Comparison of ENCODE assay signal across 8 cellular contexts in genomic region chr11:10930224-10930960, GRCh38.
DNase-seq lines count a peak whose midpoint lies in the region; ATAC-seq, FAIRE-seq and TF ChIP-seq lines count a peak whose summit lies in the region.

No MANE protein-coding gene starts in this region.

- peaks cover 6% of the 10 kb centered on the region for H3K4me1 ChIP-seq in OCI-LY7 (ENCODE audit: insufficient read depth, low read length, poor library complexity, severe bottlenecking)
- peaks cover 29% of the 10 kb centered on the region for H3K4me1 ChIP-seq in HepG2 (ENCODE audit: insufficient read depth, low read length)

- FAIRE-seq in bronchial epithelial cell (lab: Jason Lieb, UNC) (no peak), HepG2 (lab: Jason Lieb, UNC) (no peak)

- H3K4me1 Mint-ChIP-seq in activated CD4-positive, alpha-beta T cell treated with anti-CD3 and anti-CD28 coated beads for 36 hours = peaks cover 9% of the 10 kb centered on the region

- BruUV-seq in OCI-LY7 (replicated peaks; lab: Mats Ljungman, UMichigan) (no TSS peak), HepG2 (replicated peaks; lab: Mats Ljungman, UMichigan) (no TSS peak)

- no peak overlapping the region for H3K27ac Mint-ChIP-seq in activated CD4-positive, alpha-beta T cell treated with anti-CD3 and anti-CD28 coated beads for 36 hours

- intact Hi-C loops in activated CD4-positive, alpha-beta T cell treated with anti-CD3 and anti-CD28 coated beads for 36 hours (cut with DNase I, micrococcal nuclease) = loop anchor here in 1 of 2 experiments (2.0 to 10.0 kb wide), 4 partner anchors 32 to 1354 kb away; partner anchors contain the start of gene GALNT18
- intact Hi-C loops in OCI-LY7 (cut with micrococcal nuclease; ENCODE audit: unreplicated experiment) (no loop called here), HepG2 (cut with micrococcal nuclease; ENCODE audit: unreplicated experiment) (loop anchor here (5.0 kb wide), 2 partner anchors 92 to 857 kb away; no protein-coding TSS in a partner anchor)

- TF ChIP-seq EP300 in HepG2 (IDR thresholded peaks at IDR 0.05; ENCODE audit: low read depth in 2 of 2, low read length in 2 of 2) (no peak), HepG2 (CRISPR knock-in tag; IDR thresholded peaks at IDR 0.05; ENCODE audit: borderline replicate concordance) (no peak)

- peak overlapping the region; percentile 27; the same call in 1 of the 2 replicates for H3K4me2 ChIP-seq in OCI-LY7 (ENCODE audit: low read length)
- H3K4me2 ChIP-seq in HepG2 (ENCODE audit: low read depth, low read length) = peak overlapping the region; percentile 73

- no peak overlapping the region for H3K4me3 ChIP-seq in OCI-LY7 (ENCODE audit: low read depth, low read length, poor library complexity, severe bottlenecking)
- H3K4me3 ChIP-seq in bronchial epithelial cell (ENCODE audit: low read depth, low read length) = peak overlapping the region; percentile 45
- H3K4me3 ChIP-seq in HepG2 (replicated peaks in 1 of 3; ENCODE audit: insufficient read depth in 1 of 3, low read depth in 2 of 3, low read length in 3 of 3) = peak overlapping the region; percentile 47 to 66 (median 54); a peak in 5 of 6 replicates

- H4K20me1 ChIP-seq in OCI-LY7 (ENCODE audit: insufficient read depth, low read length) (no peaks in the 10 kb centered on the region), HepG2 (ENCODE audit: insufficient read depth, low read length) (no peaks in the 10 kb centered on the region)

- no peak for ATAC-seq in activated CD4-positive, alpha-beta T cell treated with anti-CD3 and anti-CD28 coated beads for 36 hours
- peak; percentile 24 for ATAC-seq in HepG2
- ATAC-seq in GM19023 (IDR thresholded peaks at IDR 0.05; ENCODE audit: unreplicated experiment) = no peak

- H3K9ac ChIP-seq in HepG2 (ENCODE audit: insufficient read depth, low read depth, low read length) = no peak overlapping the region

- POLR2A ChIA-PET in activated CD4-positive, alpha-beta T cell treated with anti-CD3 and anti-CD28 coated beads for 36 hours (lab: Charles Lee) = interaction anchor here (1.3 to 2.6 kb wide), 2 partner anchors 121 to 127 kb away, joined by 4 to 9 read pairs; partner anchors contain the start of gene EIF4G2
- POLR2A ChIA-PET in OCI-LY7 (lab: Charles Lee) = interaction anchor here (0.7 kb wide), 1 partner anchor 594 kb away, joined by 3 read pairs; no protein-coding TSS in a partner anchor
- POLR2A ChIA-PET in HepG2 (lab: Yijun Ruan, JAX) = interaction anchor here (0.7 to 2.3 kb wide), 2 partner anchors 30 to 121 kb away, joined by 3 to 9 read pairs; partner anchors contain the start of gene EIF4G2

- in situ Hi-C loops in HepG2 (cut with HindIII; ENCODE audit: extremely low pct_ligation_motif_present, low pct_unique_long_range_greater_than_20kb) = loop anchor here (5.0 to 25.0 kb wide), 2 partner anchors 92 to 857 kb away; no protein-coding TSS in a partner anchor

- H3K9me3 Mint-ChIP-seq in activated CD4-positive, alpha-beta T cell treated with anti-CD3 and anti-CD28 coated beads for 36 hours (ENCODE audit: low read depth) = no peaks in the 10 kb centered on the region

- H3K27me3 ChIP-seq in bronchial epithelial cell (ENCODE audit: control insufficient read depth, insufficient read depth, low read length) = no peaks in the 10 kb centered on the region
- H3K27me3 ChIP-seq in HepG2 (ENCODE audit: control insufficient read depth in 1 of 2, insufficient read depth in 2 of 2, low read length in 2 of 2) = peaks cover 2 to 51% of the 10 kb centered on the region in 2 experiments; a peak in 4 of 5 replicates

- no peak for TF ChIP-seq POLR2A in HepG2 (IDR thresholded peaks at IDR 0.05; ENCODE audit: insufficient read depth in 1 of 2, low read depth in 2 of 2, low read length in 2 of 2)

- H3K27me3 Mint-ChIP-seq in activated CD4-positive, alpha-beta T cell treated with anti-CD3 and anti-CD28 coated beads for 36 hours = peaks cover 32% of the 10 kb centered on the region

- peak; percentile 41 for DNase-seq in activated CD4-positive, alpha-beta T cell treated with anti-CD3 and anti-CD28 coated beads for 36 hours
- DNase-seq in activated CD4-positive, alpha-beta T cell treated with anti-CD3 and anti-CD28 coated beads for 1 hour = no peak
- DNase-seq in OCI-LY7 (ENCODE audit: low spot score) (no peak), bronchial epithelial cell (ENCODE audit: low read depth) (no peak), HepG2 (ENCODE audit: low spot score) (no peak), SIG-M5 treated with dmso at 0.1 percent for 504 hours (lab: John Stamatoyannopoulos, UW; ENCODE audit: unreplicated experiment) (no peak)

- H3K4me3 Mint-ChIP-seq in activated CD4-positive, alpha-beta T cell treated with anti-CD3 and anti-CD28 coated beads for 36 hours = peak overlapping the region; percentile 69

- H3K9me3 ChIP-seq in OCI-LY7 (ENCODE audit: low read length) (no peaks in the 10 kb centered on the region), HepG2 (ENCODE audit: low read length) (no peaks in the 10 kb centered on the region)

- H2AFZ ChIP-seq in OCI-LY7 (ENCODE audit: low read length) (no peak overlapping the region), HepG2 (ENCODE audit: low read length) (no peak overlapping the region)

- H3K9me2 ChIP-seq in OCI-LY7 (ENCODE audit: insufficient read depth, low read length) = no peaks in the 10 kb centered on the region

- H3K36me3 ChIP-seq in OCI-LY7 (ENCODE audit: insufficient read depth, low read length) (no peaks in the 10 kb centered on the region), bronchial epithelial cell (ENCODE audit: control insufficient read depth, insufficient read depth, low read length) (no peaks in the 10 kb centered on the region), HepG2 (replicated peaks in 1 of 2; ENCODE audit: control insufficient read depth in 1 of 2, insufficient read depth in 2 of 2, low read length in 2 of 2) (no peaks in the 10 kb centered on the region)

- no peaks in the 10 kb centered on the region for H3K36me3 Mint-ChIP-seq in activated CD4-positive, alpha-beta T cell treated with anti-CD3 and anti-CD28 coated beads for 36 hours (ENCODE audit: low read depth)

- 13% methylated on average over 10 of the region's 34 CpGs for WGBS in HepG2 (ENCODE audit: low lambda C conversion rate)

- no peak for TF ChIP-seq RAD21 in HepG2 (CRISPR knock-in tag; IDR thresholded peaks at IDR 0.05)

- CTCF ChIA-PET in activated CD4-positive, alpha-beta T cell treated with anti-CD3 and anti-CD28 coated beads for 36 hours (lab: Charles Lee) = interaction anchor here (0.6 to 2.2 kb wide), 11 partner anchors 8 to 138 kb away, joined by 3 to 7 read pairs (median 4); no protein-coding TSS in a partner anchor
- CTCF ChIA-PET in OCI-LY7 (lab: Charles Lee; ENCODE audit: unreplicated experiment) = no interaction called here
- CTCF ChIA-PET in HepG2 (lab: Yijun Ruan, JAX; ENCODE audit: low intra/inter-chr PET ratio, low total read pairs) = no interaction called here

- TF ChIP-seq CTCF in OCI-LY7 (conservative IDR thresholded peaks at IDR 0.05; ENCODE audit: low read length) = no peak
- no peak for TF ChIP-seq CTCF in bronchial epithelial cell (IDR thresholded peaks at IDR 0.05; ENCODE audit: insufficient read depth, low read length, severe bottlenecking)
- TF ChIP-seq CTCF in HepG2 (CRISPR knock-in tag; IDR thresholded peaks at IDR 0.05) = no peak

- H3K79me2 ChIP-seq in OCI-LY7 (ENCODE audit: insufficient read depth, low read depth, low read length) (no peaks in the 10 kb centered on the region), HepG2 (ENCODE audit: insufficient read depth, low read length) (no peaks in the 10 kb centered on the region)

- H3K27ac ChIP-seq in OCI-LY7 (ENCODE audit: low read depth, low read length, poor library complexity, severe bottlenecking) = no peak overlapping the region
- no peak overlapping the region for H3K27ac ChIP-seq in HepG2 (ENCODE audit: extremely low read length, insufficient read depth, low read length)
- peak overlapping the region; percentile 82 for H3K27ac ChIP-seq in temporal lobe (ENCODE audit: low read depth, low read length)

TF ChIP-seq in HepG2, 621 proteins besides CTCF, POLR2A, EP300 and RAD21 (continues in another document):
- TF ChIP-seq ONECUT2 (CRISPR knock-in tag; IDR thresholded peaks at IDR 0.05) (no peak), ZNF879 (CRISPR knock-in tag; IDR thresholded peaks at IDR 0.05) (no peak), FOXO4 (CRISPR knock-in tag; conservative IDR thresholded peaks at IDR 0.05) (0 out of 2 replicates have a peak, but pooled peaks have one; percentile 56), TBP (CRISPR knock-in tag; IDR thresholded peaks at IDR 0.05) (no peak), REPIN1 (CRISPR knock-in tag; IDR thresholded peaks at IDR 0.05; ENCODE audit: borderline replicate concordance, low read depth) (no peak), TERF1 (CRISPR knock-in tag; IDR thresholded peaks at IDR 0.05) (no peak), ZNF547 (CRISPR knock-in tag; IDR thresholded peaks at IDR 0.05) (no peak)
